Comparison of ENCODE assay signal across 16 cellular contexts in genomic region chr11:111792955-111793500, GRCh38. TPM values are rescaled to one million over a fixed set of nuclear protein-coding genes. Genes with fewer than 3 reads are reported as not detected.
A peak's percentile ranks its signal among the peaks of the same experiment; 100 is the strongest.
DNase-seq lines count a peak whose midpoint lies in the region; ATAC-seq, FAIRE-seq and TF ChIP-seq lines count a peak whose summit lies in the region.
"Had no signal": no experiment of that assay in that cellular context is flagged by ENCODE, and none has a peak within 500 bp of the region (broad histone marks: within the 10 kb centered on the region; RNA-seq: fewer than 3 reads in every experiment).

No MANE protein-coding gene starts in this region.

- H2AFZ ChIP-seq in H9 (ENCODE audit: low read length): no peak overlapping the region
- H2AFZ ChIP-seq: GM23338 had no signal

- H3K4ac ChIP-seq in H9 (ENCODE audit: low read depth, low read length): no peak overlapping the region

- FAIRE-seq in HTR-8/SVneo (lab: Jason Lieb, UNC): no peak
- FAIRE-seq: D721Med had no signal

- H3K9me3 Mint-ChIP-seq in chondrocyte (ENCODE audit: low read depth): peaks cover 4% of the 10 kb centered on the region
- no peaks in the 10 kb centered on the region for H3K9me3 Mint-ChIP-seq in H9
- H3K9me3 Mint-ChIP-seq: GM23338 had no signal

- no peak overlapping the region for H3K4me2 ChIP-seq in H9 (ENCODE audit: insufficient read depth, insufficient read length, low read length)
- H3K4me2 ChIP-seq: GM23338 had no signal

- H3K79me1 ChIP-seq in H9 (ENCODE audit: insufficient read depth, low read depth, low read length, poor library complexity, severe bottlenecking): no peaks in the 10 kb centered on the region

- H3K4me3 ChIP-seq in MG63: no peak overlapping the region
- no peak overlapping the region for H3K4me3 ChIP-seq in psoas muscle
- H3K4me3 ChIP-seq: GM23338, Peyer's patch had no signal

- H3K9ac ChIP-seq in H9 (ENCODE audit: extremely low read depth, insufficient read length, low read length): no peak overlapping the region

- H3K27ac Mint-ChIP-seq in chondrocyte (ENCODE audit: unreplicated experiment): peak overlapping the region; percentile 66
- no peak overlapping the region for H3K27ac Mint-ChIP-seq in H9
- H3K27ac Mint-ChIP-seq: CD8-positive, alpha-beta T cell; GM23338 had no signal

- WGBS in psoas muscle, 3 donors: 85 to 91% (median 91%) methylated on average over 6 of the region's 6 CpGs
- no CpG with 5 or more reads among the region's 6 CpGs for WGBS in H9 (ENCODE audit: extremely low coverage, insufficient read length, low lambda C conversion rate)

- H3K14ac ChIP-seq in H9 (ENCODE audit: insufficient read depth, low read length): no peak overlapping the region

- H3K4me3 Mint-ChIP-seq in chondrocyte (ENCODE audit: unreplicated experiment): no peak overlapping the region
- H3K4me3 Mint-ChIP-seq in H9: no peak overlapping the region
- H3K4me3 Mint-ChIP-seq: CD8-positive, alpha-beta T cell; GM23338 had no signal

- H2BK15ac ChIP-seq in H9 (ENCODE audit: low read depth, low read length): no peak overlapping the region

- no peaks in the 10 kb centered on the region; the same call in none of the 2 replicates for H3K36me3 ChIP-seq in MG63
- no peaks in the 10 kb centered on the region for H3K36me3 ChIP-seq in psoas muscle (ENCODE audit: insufficient read depth in 1 of 2, low read depth in 1 of 2)
- H3K36me3 ChIP-seq: BE2C, Peyer's patch had no signal

- H3K27me3 ChIP-seq in MG63: no peaks in the 10 kb centered on the region
- no peaks in the 10 kb centered on the region for H3K27me3 ChIP-seq in psoas muscle (ENCODE audit: insufficient read depth in 3 of 3, low read length in 2 of 3)
- H3K27me3 ChIP-seq in H9 (ENCODE audit: insufficient read depth, low read length): no peaks in the 10 kb centered on the region
- H3K27me3 ChIP-seq: Peyer's patch had no signal

- H3K23ac ChIP-seq in H9 (ENCODE audit: insufficient read length, low read depth, low read length): no peak overlapping the region

- H2BK20ac ChIP-seq in H9 (ENCODE audit: low read depth, low read length, poor library complexity, severe bottlenecking): no peak overlapping the region

- H2AK5ac ChIP-seq in H9 (ENCODE audit: insufficient read length, low read length): no peak overlapping the region

- TF ChIP-seq CTCF in chondrocyte (IDR thresholded peaks at IDR 0.05): no peak
- no peak for TF ChIP-seq CTCF in psoas muscle (IDR thresholded peaks at IDR 0.05)
- no peak for TF ChIP-seq CTCF in H9 (conservative IDR thresholded peaks at IDR 0.05)

- H3K27ac ChIP-seq in psoas muscle (peak overlapping the region; percentile 70), H9 (ENCODE audit: insufficient read length, low read depth, low read length) (no peak overlapping the region)
- H3K27ac ChIP-seq: Peyer's patch had no signal

- H3K36me3 Mint-ChIP-seq in chondrocyte (ENCODE audit: low read depth) (peaks cover 11% of the 10 kb centered on the region), H9 (ENCODE audit: insufficient read depth in 1 of 3, low read depth in 3 of 3) (no peaks in the 10 kb centered on the region)

- no peak overlapping the region for H4K5ac ChIP-seq in H9 (ENCODE audit: insufficient read length, low read depth, low read length)

- H3K27me3 Mint-ChIP-seq in chondrocyte (ENCODE audit: low read depth): no peaks in the 10 kb centered on the region
- H3K27me3 Mint-ChIP-seq in H9 (ENCODE audit: low read depth): no peaks in the 10 kb centered on the region

- H3K4me1 ChIP-seq in psoas muscle (peaks cover 19% of the 10 kb centered on the region), H9 (ENCODE audit: insufficient read depth, low read length) (no peaks in the 10 kb centered on the region)
- H3K4me1 ChIP-seq: Peyer's patch had no signal

- no peak overlapping the region for H4K8ac ChIP-seq in H9 (replicated peaks; ENCODE audit: insufficient read length, low read depth, low read length)

- H2BK12ac ChIP-seq in H9 (ENCODE audit: insufficient read length, low read depth, low read length): no peak overlapping the region

- H4K91ac ChIP-seq in H9 (ENCODE audit: insufficient read length, low read depth, low read length): no peak overlapping the region

- H2BK5ac ChIP-seq in H9 (ENCODE audit: insufficient read length, low read length): no peak overlapping the region

- H3K56ac ChIP-seq in H9 (ENCODE audit: insufficient read length, low read depth, low read length): no peak overlapping the region

- H3T11ph ChIP-seq in H9 (ENCODE audit: low read length): no peak overlapping the region

- no peak overlapping the region for H3K18ac ChIP-seq in H9 (ENCODE audit: insufficient read length, low read depth, low read length)

- no peaks in the 10 kb centered on the region for H3K9me3 ChIP-seq in MG63
- H3K9me3 ChIP-seq in psoas muscle: no peaks in the 10 kb centered on the region
- H3K9me3 ChIP-seq in H9 (ENCODE audit: control insufficient read depth, low read depth, low read length): no peaks in the 10 kb centered on the region
- H3K9me3 ChIP-seq: BE2C had no signal

- H3K4me1 Mint-ChIP-seq in chondrocyte (ENCODE audit: low read depth) (peaks cover 28% of the 10 kb centered on the region), H9 (peaks cover 0 to 8% of the 10 kb centered on the region in 2 experiments; a peak in 1 of 4 replicates)

- H4K20me1 ChIP-seq in H9 (ENCODE audit: control insufficient read depth, insufficient read depth, insufficient read length): no peaks in the 10 kb centered on the region

- H3K23me2 ChIP-seq in H9 (ENCODE audit: insufficient read length, low read depth, low read length, poor library complexity, severe bottlenecking): no peaks in the 10 kb centered on the region

- peak; percentile 12 for DNase-seq in MG63
- no peak for DNase-seq in chondrocyte (ENCODE audit: low spot score)
- DNase-seq in iris pigment epithelial cell (ENCODE audit: low read depth): peak; percentile 55
- no peak for DNase-seq in psoas muscle
- DNase-seq in NCI-H510A (lab: John Stamatoyannopoulos, UW): no peak
- DNase-seq in HTR-8/SVneo (ENCODE audit: insufficient read length, low spot score): no peak
- no peak for DNase-seq in H9
- DNase-seq: CD8-positive, alpha-beta T cell; DND-41; NCI-H1417 treated with DMSO at 0.1 percent for 48 hours; NCI-H2029; Peyer's patch; SHP77 had no signal

- intact Hi-C loops in psoas muscle (cut with DNase I): no loop called here

- ATAC-seq in psoas muscle: no peak
- ATAC-seq: CD8-positive, alpha-beta T cell; GM23338 had no signal

- no peak overlapping the region for H2BK120ac ChIP-seq in H9 (ENCODE audit: low read depth, low read length, poor library complexity, severe bottlenecking)

- no peaks in the 10 kb centered on the region for H3K79me2 ChIP-seq in H9 (ENCODE audit: insufficient read depth, low read length)

RNA-seq across cellular contexts. Expression of gene PPP2R1B, which starts 26.8 kb away (rescaled TPM):
- 16.1 TPM in 2 replicates for total RNA-seq in MG63 (2014; rRNA removed; shearing (Covaris generic); ENCODE audit: low replicate concordance)
- total RNA-seq in chondrocyte: 17.2 to 27.3 TPM (median 18.5 TPM) in 3 replicates
- 10 to 100 TPM in 3 of 4 donors, 1 to 10 TPM in 1; 8.1 to 18.8 (median 14.0) TPM for total RNA-seq in psoas muscle
- 10 to 100 TPM in 1 of 3 donors, 1 to 10 TPM in 2; 6.6 to 10.7 (median 8.7) TPM for polyA plus RNA-seq in psoas muscle
- 95.5 and 105 TPM in 2 replicates for total RNA-seq in H9 (2021)

Comparison
In these comparisons a context has a peak if more than half of its experiments do, and no peak if none do; other contexts are left out.
1. DNase-seq: peak in MG63 (single experiment) and iris pigment epithelial cell (single experiment); none in chondrocyte (single experiment), psoas muscle (0 of 2), NCI-H510A (single experiment), HTR-8/SVneo (single experiment) and H9 (single experiment).